10 cellular contexts compared by ENCODE assay signal in the genomic region with DNA sequence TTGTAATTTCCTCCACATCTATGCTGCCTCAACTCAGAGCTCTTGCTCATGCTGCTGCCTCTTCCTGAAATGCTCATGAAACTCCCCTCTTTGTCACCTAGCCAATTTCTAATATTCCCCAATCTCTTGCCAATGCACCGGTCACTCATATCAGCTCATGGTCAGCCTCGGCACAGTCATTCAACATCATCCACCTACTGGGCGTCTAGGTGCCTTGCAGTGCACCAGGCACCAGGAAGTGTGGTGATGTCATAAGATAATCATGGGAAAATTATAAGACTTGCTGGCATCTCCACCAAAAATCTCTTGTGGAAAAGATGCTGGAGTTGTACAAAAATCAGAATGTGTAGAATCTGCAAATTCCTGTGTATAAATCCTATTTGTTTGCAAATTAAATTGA. TPM values are rescaled to one million over a fixed set of nuclear protein-coding genes. Genes with fewer than 3 reads are reported as not detected.
A peak's percentile ranks its signal among the peaks of the same experiment; 100 is the strongest.
DNase-seq lines count a peak whose midpoint lies in the region; ATAC-seq and TF ChIP-seq lines count a peak whose summit lies in the region.
"Had no signal": no experiment of that assay in that cellular context is flagged by ENCODE, and none has a peak within 500 bp of the region (broad histone marks: within the 10 kb centered on the region; RNA-seq: fewer than 3 reads in every experiment).

No MANE protein-coding gene starts in this region.

- TF ChIP-seq CTCF in AG10803 (conservative IDR thresholded peaks at IDR 0.05; ENCODE audit: low read length): peak; percentile 50
- peak; percentile 79 for TF ChIP-seq CTCF in brain microvascular endothelial cell (IDR thresholded peaks at IDR 0.05; ENCODE audit: low read depth, low read length, missing control alignments)

- peak overlapping the region; percentile 45 to 90 for H2BK12ac ChIP-seq in mesenchymal stem cell (ENCODE audit: low read length in 2 of 2)

- H3K23ac ChIP-seq in mesenchymal stem cell (ENCODE audit: low read length in 2 of 2): no peak overlapping the region

- H3K4me2 ChIP-seq in mesenchymal stem cell (ENCODE audit: low read length, poor library complexity, severe bottlenecking): no peak overlapping the region

- H2AK5ac ChIP-seq in mesenchymal stem cell (ENCODE audit: low read length, severe bottlenecking): peak overlapping the region; percentile 17

- peak overlapping the region; percentile 91 for H3K9ac ChIP-seq in mesenchymal stem cell (ENCODE audit: low read length)

- WGBS in mesenchymal stem cell: 50% methylated on average over 2 of the region's 3 CpGs

- H3K4me1 ChIP-seq in mesenchymal stem cell (ENCODE audit: control insufficient read depth, insufficient read depth, low read depth, low read length): peaks cover 11% of the 10 kb centered on the region

- H3K4ac ChIP-seq in mesenchymal stem cell (ENCODE audit: low read depth in 1 of 2, low read length in 2 of 2): peak overlapping the region in 1 of 2 experiments; percentile 100

- H3K4me3 ChIP-seq in AG10803 (ENCODE audit: low read length): no peak overlapping the region
- no peak overlapping the region for H3K4me3 ChIP-seq in brain microvascular endothelial cell (ENCODE audit: low read depth, low read length)
- peak overlapping the region in 1 of 2 experiments; percentile 1 for H3K4me3 ChIP-seq in mesenchymal stem cell (ENCODE audit: insufficient read depth in 1 of 2, low read depth in 1 of 2, low read length in 2 of 2)
- H3K4me3 ChIP-seq: ovary had no signal

- H2BK5ac ChIP-seq in mesenchymal stem cell (ENCODE audit: low read depth, low read length, poor library complexity, severe bottlenecking): peak overlapping the region; percentile 83

- peak overlapping the region; percentile 90 for H4K91ac ChIP-seq in mesenchymal stem cell (ENCODE audit: low read length)

- H3K9me3 ChIP-seq in mesenchymal stem cell (ENCODE audit: control insufficient read depth, low read length): no peaks in the 10 kb centered on the region
- H3K9me3 ChIP-seq: ovary had no signal

- H3K36me3 ChIP-seq in brain microvascular endothelial cell (replicated peaks) (no peaks in the 10 kb centered on the region), mesenchymal stem cell (ENCODE audit: control insufficient read depth in 1 of 2, insufficient read depth in 2 of 2, low read depth in 1 of 2, low read length in 2 of 2) (peaks cover 0 to 4% of the 10 kb centered on the region in 2 experiments)
- H3K36me3 ChIP-seq: ovary had no signal

- no peak overlapping the region for H2AFZ ChIP-seq in mesenchymal stem cell (ENCODE audit: low read depth, low read length)

- no peak overlapping the region for H3K14ac ChIP-seq in mesenchymal stem cell (ENCODE audit: low read length in 2 of 2)

- in situ Hi-C loops in brain microvascular endothelial cell (cut with HindIII; ENCODE audit: low pct_ligation_motif_present, low sequenced_read_pairs): no loop called here

- peak; percentile 55 for DNase-seq in AG10803 (ENCODE audit: low read depth)
- peak; percentile 92 for DNase-seq in LHCN-M2 (ENCODE audit: low read depth)
- DNase-seq in brain microvascular endothelial cell: peak; percentile 92
- peak; percentile 88 for DNase-seq in mesenchymal stem cell
- no peak for DNase-seq in activated CD4-positive, alpha-beta T cell treated with anti-CD3 and anti-CD28 coated beads for 1 hour
- no peak for DNase-seq in amygdala (lab: John Stamatoyannopoulos, UW)
- no peak for DNase-seq in NCI-H2107 treated with DMSO at 0.1 percent for 48 hours (lab: John Stamatoyannopoulos, UW; ENCODE audit: unreplicated experiment)
- DNase-seq: activated naive CD4-positive, alpha-beta T cell; ovary had no signal

- peak overlapping the region; percentile 23 to 81 for H3K18ac ChIP-seq in mesenchymal stem cell (ENCODE audit: low read depth in 1 of 2, low read length in 2 of 2)

- H3K79me1 ChIP-seq in mesenchymal stem cell (replicated peaks; ENCODE audit: low read length, poor library complexity, severe bottlenecking): no peaks in the 10 kb centered on the region

- H2BK15ac ChIP-seq in mesenchymal stem cell (ENCODE audit: low read depth, poor library complexity, severe bottlenecking): no peak overlapping the region

- peak overlapping the region; percentile 69 for H2BK120ac ChIP-seq in mesenchymal stem cell (ENCODE audit: low read depth, low read length)

- H3K27me3 ChIP-seq in brain microvascular endothelial cell (replicated peaks) (no peaks in the 10 kb centered on the region), mesenchymal stem cell (ENCODE audit: control insufficient read depth in 1 of 2, insufficient read depth in 1 of 2, low read length in 2 of 2) (no peaks in the 10 kb centered on the region)
- H3K27me3 ChIP-seq: ovary had no signal

- peak overlapping the region; percentile 73 for H4K8ac ChIP-seq in mesenchymal stem cell (ENCODE audit: low read length)

- H3K27ac ChIP-seq in brain microvascular endothelial cell (peak overlapping the region; percentile 97), mesenchymal stem cell (ENCODE audit: low read length, poor library complexity, severe bottlenecking) (peak overlapping the region; percentile 99)
- H3K27ac ChIP-seq: ovary had no signal

- no peak for ATAC-seq in HG03280 (IDR thresholded peaks at IDR 0.05; ENCODE audit: unreplicated experiment)

RNA-seq across cellular contexts. Expression of gene RAB27B, which starts 52.6 kb away (rescaled TPM):
- total RNA-seq in LHCN-M2 (2014; rRNA removed): 30.9 and 41.2 TPM in 2 replicates
- 0.98 TPM for polyA plus RNA-seq in LHCN-M2 (2012)
- 122 TPM for polyA plus RNA-seq in mesenchymal stem cell (2013, experiment 1 of 2)
- polyA plus RNA-seq in mesenchymal stem cell (2013, experiment 2 of 2): 127 TPM

Comparison
In these comparisons a context has a peak if more than half of its experiments do, and no peak if none do; other contexts are left out.
1. DNase-seq: peak in AG10803 (single experiment), LHCN-M2 (single experiment), brain microvascular endothelial cell (single experiment) and mesenchymal stem cell (single experiment); none in activated CD4-positive, alpha-beta T cell treated with anti-CD3 and anti-CD28 coated beads for 1 hour (single experiment), amygdala (0 of 56) and NCI-H2107 treated with DMSO at 0.1 percent for 48 hours (single experiment).